21 cellular contexts compared by ENCODE assay signal in genomic region chr3:5972586-5972985, GRCh38.
"Had no signal": no experiment of that assay in that cellular context is flagged by ENCODE, and none has a peak within 500 bp of the region (broad histone marks: within the 10 kb centered on the region; RNA-seq: fewer than 3 reads in every experiment).

No MANE protein-coding gene starts in this region.

- H3K27me3 ChIP-seq: colonic mucosa, esophagus squamous epithelium, gastroesophageal sphincter, neutrophil, pancreas, suprapubic skin, tibial nerve had no signal

- H3K4me1 ChIP-seq: colonic mucosa, esophagus squamous epithelium, gastroesophageal sphincter, pancreas, suprapubic skin, tibial nerve had no signal

- H3K36me3 ChIP-seq: colonic mucosa, esophagus squamous epithelium, gastroesophageal sphincter, neutrophil, pancreas, suprapubic skin, tibial nerve had no signal

- DNase-seq: activated CD4-positive, alpha-beta T cell treated with anti-CD3 and anti-CD28 coated beads, Interleukin-2, amount 10 ng/mL, durations not matched to agents 7 days and 5 days; activated CD8-positive, alpha-beta memory T cell treated with anti-CD3 and anti-CD28 coated beads, Interleukin-2, amount 10 ng/mL, durations not matched to agents 7 days and 5 days; activated CD8-positive, alpha-beta T cell treated with anti-CD3 and anti-CD28 coated beads for 36 hours; activated effector memory CD4-positive, alpha-beta T cell treated with anti-CD3 and anti-CD28 coated beads, Interleukin-2, amount 50 U/mL, for 16 hours; activated naive CD4-positive, alpha-beta T cell treated with anti-CD3 and anti-CD28 coated beads, Interleukin-2, amount 50 U/mL, for 16 hours; activated naive CD8-positive, alpha-beta T cell treated with anti-CD3 and anti-CD28 coated beads, Interleukin-2, amount 50 U/mL, for 24 hours; activated T-cell treated with anti-CD3 and anti-CD28 coated beads for 4 hours; colonic mucosa; endodermal cell; esophagus squamous epithelium; head of caudate nucleus; left cardiac atrium; pancreas; right cardiac atrium; stimulated activated CD4-positive, alpha-beta T cell treated with anti-CD3 and anti-CD28 coated beads, Interleukin-1b, Interleukin-23, amount 100 ng/mL, for 48 hours; stimulated activated naive CD8-positive, alpha-beta T cell treated with anti-CD3 and anti-CD28 coated beads, Interleukin-15, amount 100 ng/mL, for 72 hours had no signal

- H3K4me3 ChIP-seq: colonic mucosa, esophagus squamous epithelium, gastroesophageal sphincter, pancreas, skin epidermis, suprapubic skin, tibial nerve had no signal

- H3K9me3 ChIP-seq: colonic mucosa, esophagus squamous epithelium, gastroesophageal sphincter, neutrophil, pancreas, suprapubic skin, tibial nerve had no signal

- H3K27ac ChIP-seq: colonic mucosa, esophagus squamous epithelium, gastroesophageal sphincter, neutrophil, pancreas, suprapubic skin, tibial nerve had no signal
